26 cellular contexts compared by ENCODE assay signal in genomic region chr12:65605019-65605418, GRCh38.
DNase-seq lines count a peak whose midpoint lies in the region; ATAC-seq, FAIRE-seq and TF ChIP-seq lines count a peak whose summit lies in the region.
"Had no signal": no experiment of that assay in that cellular context is flagged by ENCODE, and none has a peak within 500 bp of the region (broad histone marks: within the 10 kb centered on the region; RNA-seq: fewer than 3 reads in every experiment).

No MANE protein-coding gene starts in this region.

- peaks cover 26% of the 10 kb centered on the region for H3F3A ChIP-seq in smooth muscle cell (ENCODE audit: low read depth)

- no peaks in the 10 kb centered on the region for H3K9me3 Mint-ChIP-seq in activated naive CD8-positive, alpha-beta T cell treated with anti-CD3 and anti-CD28 coated beads, Interleukin-2, amount 50 U/mL, for 24 hours
- H3K9me3 Mint-ChIP-seq in activated naive CD8-positive, alpha-beta T cell treated with anti-CD3 and anti-CD28 coated beads for 36 hours, result no peaks in the 10 kb centered on the region
- H3K9me3 Mint-ChIP-seq: activated CD4-positive, alpha-beta memory T cell treated with anti-CD3 and anti-CD28 coated beads for 36 hours had no signal

- no peak for ATAC-seq in activated naive CD8-positive, alpha-beta T cell treated with anti-CD3 and anti-CD28 coated beads, Interleukin-2, amount 50 U/mL, for 24 hours
- peak; percentile 47 for ATAC-seq in GM12878
- ATAC-seq: GM23338; left colon; naive thymus-derived CD4-positive, alpha-beta T cell had no signal

- SMC1A ChIA-PET in GM12878 (lab: Charles Lee; ENCODE audit: uncharacterized antibody, unreplicated experiment), result no interaction called here

- H4K20me1 ChIP-seq in GM12878 (ENCODE audit: control insufficient read depth, insufficient read depth), result no peaks in the 10 kb centered on the region
- no peaks in the 10 kb centered on the region for H4K20me1 ChIP-seq in smooth muscle cell (ENCODE audit: low read depth)

- H3K9me3 ChIP-seq in GM12878 (replicated peaks; ENCODE audit: control insufficient read depth, insufficient read depth, low read length), result no peaks in the 10 kb centered on the region
- no peaks in the 10 kb centered on the region for H3K9me3 ChIP-seq in smooth muscle cell (replicated peaks; ENCODE audit: low read depth)
- H3K9me3 ChIP-seq: adrenal gland had no signal

- no peaks in the 10 kb centered on the region; a peak in 1 of 4 replicates for H3K27me3 ChIP-seq in GM12878 (replicated peaks in 1 of 2; ENCODE audit: control insufficient read depth in 2 of 2, insufficient read depth in 2 of 2, low read length in 1 of 2)
- H3K27me3 ChIP-seq in smooth muscle cell (ENCODE audit: low read depth), result no peaks in the 10 kb centered on the region
- H3K27me3 ChIP-seq: tibial nerve had no signal

- 0% methylated on average over 2 of the region's 2 CpGs for WGBS in GM12878 (ENCODE audit: insufficient coverage, insufficient replicate concordance, low lambda C conversion rate, missing lambda C conversion rate)
- WGBS in smooth muscle cell (ENCODE audit: low lambda C conversion rate), result 41% methylated on average over 2 of the region's 2 CpGs

- in situ Hi-C loops in GM12878 (cut with MboI), result no loop called here

- no peaks in the 10 kb centered on the region for H3K36me3 Mint-ChIP-seq in activated naive CD8-positive, alpha-beta T cell treated with anti-CD3 and anti-CD28 coated beads, Interleukin-2, amount 50 U/mL, for 24 hours (ENCODE audit: low read depth)
- H3K36me3 Mint-ChIP-seq in activated naive CD8-positive, alpha-beta T cell treated with anti-CD3 and anti-CD28 coated beads for 36 hours, result no peaks in the 10 kb centered on the region
- H3K36me3 Mint-ChIP-seq: activated CD4-positive, alpha-beta memory T cell treated with anti-CD3 and anti-CD28 coated beads for 36 hours; naive thymus-derived CD4-positive, alpha-beta T cell had no signal

- no peak for TF ChIP-seq RAD21 in GM12878 (IDR thresholded peaks at IDR 0.05; ENCODE audit: insufficient read depth, low read depth, low read length)

- POLR2A ChIA-PET in GM12878 (lab: Charles Lee), result no interaction called here

- H3K4me3 ChIP-seq in GM12878, result no peak overlapping the region
- no peak overlapping the region for H3K4me3 ChIP-seq in fibroblast of mammary gland (ENCODE audit: control insufficient read depth, low read depth, low read length)
- no peak overlapping the region for H3K4me3 ChIP-seq in smooth muscle cell
- H3K4me3 ChIP-seq: adrenal gland, GM23338, SK-N-MC, stomach, tibial nerve had no signal

- FAIRE-seq in GM12878 (lab: Jason Lieb, UNC), result no peak

- no peaks in the 10 kb centered on the region for H3K36me3 ChIP-seq in GM12878 (ENCODE audit: control insufficient read depth in 2 of 2, insufficient read depth in 2 of 2, low read length in 1 of 2)
- peaks cover 2% of the 10 kb centered on the region for H3K36me3 ChIP-seq in smooth muscle cell (ENCODE audit: low read depth)
- H3K36me3 ChIP-seq: adrenal gland, stomach, tibial nerve had no signal

- H3K4me2 ChIP-seq in GM12878 (ENCODE audit: control insufficient read depth, insufficient read depth), result no peak overlapping the region
- peak overlapping the region; percentile 89 for H3K4me2 ChIP-seq in smooth muscle cell
- H3K4me2 ChIP-seq: GM23338 had no signal

- no peak for TF ChIP-seq EP300 in GM12878 (IDR thresholded peaks at IDR 0.05; ENCODE audit: borderline replicate concordance in 1 of 2, control insufficient read depth in 1 of 2, low read depth in 2 of 2, low read length in 2 of 2)

- no TSS peak for BruUV-seq in GM12878 (replicated peaks; lab: Mats Ljungman, UMichigan)

- no peak for DNase-seq in activated naive CD8-positive, alpha-beta T cell treated with anti-CD3 and anti-CD28 coated beads, Interleukin-2, amount 50 U/mL, for 24 hours
- DNase-seq in activated naive CD8-positive, alpha-beta T cell treated with anti-CD3 and anti-CD28 coated beads for 36 hours, result no peak
- DNase-seq in GM12878 (ENCODE audit: low read depth, low spot score), result no peak
- peak; percentile 68 for DNase-seq in fibroblast of mammary gland (ENCODE audit: low read depth)
- DNase-seq in smooth muscle cell (lab: John Stamatoyannopoulos, UW; ENCODE audit: unreplicated experiment), result no peak
- no peak for DNase-seq in SHP77 treated with DMSO at 0.1 percent for 48 hours (lab: John Stamatoyannopoulos, UW)
- no peak for DNase-seq in ureter (ENCODE audit: low spot score)
- no peak for DNase-seq in SW 1271 (lab: John Stamatoyannopoulos, UW)
- DNase-seq: 8988T; activated B cell treated with CpG ODN at 0.5 μM for 24 hours; activated CD4-positive, alpha-beta memory T cell treated with anti-CD3 and anti-CD28 coated beads for 36 hours; activated gamma-delta T cell; adrenal gland; DMS79; left colon; mesendoderm; naive thymus-derived CD4-positive, alpha-beta T cell; NCI-H1105 treated with DMSO at 0.1 percent for 48 hours; NCI-H2029 treated with DMSO at 0.1 percent for 48 hours; NCI-H345; OCI-M1; retina; stomach had no signal

- H2AFZ ChIP-seq in GM12878 (ENCODE audit: control insufficient read depth, low read depth, low read length), result no peak overlapping the region
- H2AFZ ChIP-seq in smooth muscle cell (ENCODE audit: low read depth), result no peak overlapping the region
- H2AFZ ChIP-seq: GM23338 had no signal

- H3K27me3 Mint-ChIP-seq in activated naive CD8-positive, alpha-beta T cell treated with anti-CD3 and anti-CD28 coated beads, Interleukin-2, amount 50 U/mL, for 24 hours, result peaks cover 26% of the 10 kb centered on the region
- H3K27me3 Mint-ChIP-seq in activated naive CD8-positive, alpha-beta T cell treated with anti-CD3 and anti-CD28 coated beads for 36 hours, result peaks cover 44% of the 10 kb centered on the region

- no peak for TF ChIP-seq POLR2A in GM12878 (IDR thresholded peaks at IDR 0.05; ENCODE audit: low read depth, low read length)

- no peak overlapping the region for H3K4me3 Mint-ChIP-seq in activated naive CD8-positive, alpha-beta T cell treated with anti-CD3 and anti-CD28 coated beads, Interleukin-2, amount 50 U/mL, for 24 hours
- no peak overlapping the region for H3K4me3 Mint-ChIP-seq in activated naive CD8-positive, alpha-beta T cell treated with anti-CD3 and anti-CD28 coated beads for 36 hours
- H3K4me3 Mint-ChIP-seq: activated B cell treated with CpG ODN at 0.5 μM for 24 hours; activated CD4-positive, alpha-beta memory T cell treated with anti-CD3 and anti-CD28 coated beads for 36 hours; GM23338; naive thymus-derived CD4-positive, alpha-beta T cell had no signal

- H3K4me1 ChIP-seq in GM12878 (ENCODE audit: control insufficient read depth, insufficient read depth, low read length) (no peaks in the 10 kb centered on the region), smooth muscle cell (ENCODE audit: low read depth) (peaks cover 31% of the 10 kb centered on the region)
- H3K4me1 ChIP-seq: adrenal gland had no signal

- RAD21 ChIA-PET in GM12878 (lab: Charles Lee; ENCODE audit: unreplicated experiment), result no interaction called here

- H3K79me2 ChIP-seq in GM12878 (ENCODE audit: control insufficient read depth, insufficient read depth, low read length), result no peaks in the 10 kb centered on the region
- H3K79me2 ChIP-seq in smooth muscle cell (ENCODE audit: low read depth), result peaks cover 9% of the 10 kb centered on the region

- peak overlapping the region; percentile 43 for H3K27ac Mint-ChIP-seq in activated naive CD8-positive, alpha-beta T cell treated with anti-CD3 and anti-CD28 coated beads, Interleukin-2, amount 50 U/mL, for 24 hours
- no peak overlapping the region for H3K27ac Mint-ChIP-seq in activated naive CD8-positive, alpha-beta T cell treated with anti-CD3 and anti-CD28 coated beads for 36 hours
- H3K27ac Mint-ChIP-seq: activated B cell treated with CpG ODN at 0.5 μM for 24 hours; activated CD4-positive, alpha-beta memory T cell treated with anti-CD3 and anti-CD28 coated beads for 36 hours; GM23338; naive thymus-derived CD4-positive, alpha-beta T cell had no signal

- H3K27ac ChIP-seq in GM12878 (ENCODE audit: control insufficient read depth, insufficient read depth), result no peak overlapping the region
- H3K27ac ChIP-seq in smooth muscle cell (ENCODE audit: low read depth), result peak overlapping the region; percentile 92
- H3K27ac ChIP-seq: adrenal gland, SK-N-MC, stomach had no signal

- CTCF ChIA-PET in GM12878 (lab: Yijun Ruan, JAX), result interaction anchor here (0.5 to 1.9 kb wide), 3 partner anchors 14 to 386 kb away, joined by 3 to 4 read pairs (median 3); no protein-coding TSS in a partner anchor

- H3K9ac ChIP-seq in GM12878 (ENCODE audit: control insufficient read depth, insufficient read depth, low read length), result no peak overlapping the region
- H3K9ac ChIP-seq in smooth muscle cell (ENCODE audit: low read depth), result peak overlapping the region; percentile 72

- peaks cover 5% of the 10 kb centered on the region for H3K4me1 Mint-ChIP-seq in activated naive CD8-positive, alpha-beta T cell treated with anti-CD3 and anti-CD28 coated beads, Interleukin-2, amount 50 U/mL, for 24 hours
- H3K4me1 Mint-ChIP-seq in activated naive CD8-positive, alpha-beta T cell treated with anti-CD3 and anti-CD28 coated beads for 36 hours, result peaks cover 2% of the 10 kb centered on the region
- H3K4me1 Mint-ChIP-seq: activated B cell treated with CpG ODN at 0.5 μM for 24 hours had no signal

- intact Hi-C loops in GM12878 (cut with micrococcal nuclease; ENCODE audit: unreplicated experiment), result no loop called here

- TF ChIP-seq CTCF in GM12878 (IDR thresholded peaks at IDR 0.05 in 2 of 3, conservative IDR thresholded peaks at IDR 0.05 in 1 of 3; ENCODE audit: control insufficient read depth in 2 of 3, extremely low read depth in 1 of 3, insufficient read depth in 1 of 3, low read depth in 3 of 3, low read length in 3 of 3), result no peak
- TF ChIP-seq CTCF in fibroblast of mammary gland (conservative IDR thresholded peaks at IDR 0.05; ENCODE audit: control insufficient read depth, insufficient read depth, low read depth, low read length), result no peak
- no peak for TF ChIP-seq CTCF in smooth muscle cell (IDR thresholded peaks at IDR 0.05; ENCODE audit: borderline replicate concordance, insufficient read depth, poor library complexity, severe bottlenecking)

TF ChIP-seq in GM12878, 131 proteins besides CTCF, POLR2A, EP300 and RAD21 (continues in another document):
- no peak for TF ChIP-seq RELB (IDR thresholded peaks at IDR 0.05; ENCODE audit: low read depth)
- no peak for TF ChIP-seq FOXM1 (IDR thresholded peaks at IDR 0.05; ENCODE audit: low read depth, low read length)
- 0 out of 2 replicates have a peak, but pooled peaks have one; percentile 18 for TF ChIP-seq NFIC (IDR thresholded peaks at IDR 0.05; ENCODE audit: low read depth, low read length)
